ENCODE assay signal across 8 cellular contexts in the genomic region with DNA sequence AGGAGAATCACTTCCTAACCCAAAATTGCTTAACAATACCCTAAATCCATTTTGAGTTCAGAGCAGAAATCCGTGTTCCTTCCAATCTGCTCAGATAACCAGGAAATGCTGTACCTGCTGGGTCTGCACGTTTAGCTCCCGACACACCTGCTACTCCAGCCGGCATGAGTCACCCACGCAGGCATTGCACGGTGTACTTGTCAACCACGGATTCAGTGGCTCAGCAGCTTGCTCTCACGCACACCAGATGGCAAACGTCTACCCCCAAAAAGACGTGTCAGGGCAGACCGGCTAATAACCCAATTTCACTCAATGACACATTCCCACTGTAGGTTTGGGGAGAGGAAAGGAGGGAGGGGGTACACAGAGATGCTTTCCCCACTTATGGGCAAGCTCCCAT.
DNase-seq lines count a peak whose midpoint lies in the region; ATAC-seq and TF ChIP-seq lines count a peak whose summit lies in the region.

No MANE protein-coding gene starts in this region.

- H2AFZ ChIP-seq in osteoblast (ENCODE audit: low read length) = no peak overlapping the region

- H3K4me1 ChIP-seq in osteoblast (ENCODE audit: insufficient read depth, low read length) = peaks cover 17% of the 10 kb centered on the region

- H3K27ac ChIP-seq in osteoblast (ENCODE audit: low read depth, low read length) = no peak overlapping the region

- H3K36me3 Mint-ChIP-seq in MCF 10A (ENCODE audit: insufficient read depth, unreplicated experiment) = peaks cover 26% of the 10 kb centered on the region

- POLR2A ChIA-PET in MCF 10A (lab: Yijun Ruan, JAX) = interaction anchor here (0.6 to 7.8 kb wide), 33 partner anchors 8 to 1822 kb away, joined by 3 to 166 read pairs (median 4); a partner anchor contains a TSS

- H3K27me3 ChIP-seq in osteoblast (ENCODE audit: insufficient read depth, low read length) = no peaks in the 10 kb centered on the region

- H3K36me3 ChIP-seq in osteoblast (ENCODE audit: insufficient read depth, low read length) = no peaks in the 10 kb centered on the region

- DNase-seq in Daoy (ENCODE audit: low read depth) (peak; percentile 95), NCI-H2171 treated with DMSO at 0.1 percent for 48 hours (lab: John Stamatoyannopoulos, UW) (peak; percentile 97), MCF 10A (ENCODE audit: unreplicated experiment) (peak; percentile 92), osteoblast (ENCODE audit: insufficient read length, low spot score, missing footprints) (peak; percentile 73), HuH-7 (ENCODE audit: low spot score) (no peak), KG1 (lab: John Stamatoyannopoulos, UW) (no peak)
- DNase-seq in effector CD4-positive, alpha-beta T cell = no peak

- peak overlapping the region; percentile 91 for H3K4me3 Mint-ChIP-seq in MCF 10A (ENCODE audit: unreplicated experiment)

- ATAC-seq in GM21447 (IDR thresholded peaks at IDR 0.05; ENCODE audit: unreplicated experiment) = no peak

- H4K20me1 ChIP-seq in osteoblast (ENCODE audit: insufficient read depth, low read length) = peaks cover 23% of the 10 kb centered on the region

- H3K9me3 Mint-ChIP-seq in MCF 10A (ENCODE audit: unreplicated experiment) = no peaks in the 10 kb centered on the region

- H3K4me3 ChIP-seq in osteoblast (ENCODE audit: insufficient read depth, low read length) = no peak overlapping the region

- peaks cover 25% of the 10 kb centered on the region for H3K4me1 Mint-ChIP-seq in MCF 10A (ENCODE audit: insufficient read depth, unreplicated experiment)

- intact Hi-C loops in MCF 10A (cut with micrococcal nuclease) = loop anchor here (2.0 kb wide), 2 partner anchors 32 to 68 kb away; no protein-coding TSS in a partner anchor

- peaks cover 52% of the 10 kb centered on the region for H3K79me2 ChIP-seq in osteoblast (ENCODE audit: insufficient read depth, low read length)

- H3K27me3 Mint-ChIP-seq in MCF 10A (ENCODE audit: insufficient read depth, unreplicated experiment) = no peaks in the 10 kb centered on the region

- no TSS peak for BruUV-seq in MCF 10A (replicated peaks; lab: Mats Ljungman, UMichigan)

- CTCF ChIA-PET in MCF 10A (lab: Yijun Ruan, JAX) = interaction anchor here (0.6 to 3.7 kb wide), 11 partner anchors 8 to 834 kb away, joined by 3 to 26 read pairs (median 3); no protein-coding TSS in a partner anchor

- H3K4me2 ChIP-seq in osteoblast (ENCODE audit: insufficient read depth, low read length) = no peak overlapping the region

- TF ChIP-seq CTCF in MCF 10A (IDR thresholded peaks at IDR 0.05; ENCODE audit: unreplicated experiment) (no peak), osteoblast (IDR thresholded peaks at IDR 0.05; ENCODE audit: extremely low read depth, low read depth, low read length) (no peak)

- H3K27ac Mint-ChIP-seq in MCF 10A (ENCODE audit: low read depth, unreplicated experiment) = peak overlapping the region; percentile 90

- H3K9me3 ChIP-seq in osteoblast (ENCODE audit: low read depth, low read length) = no peaks in the 10 kb centered on the region

Comparison
In these comparisons a context has a peak if more than half of its experiments do, and no peak if none do; other contexts are left out.
1. DNase-seq: peak in Daoy (single experiment), NCI-H2171 treated with DMSO at 0.1 percent for 48 hours (single experiment), MCF 10A (single experiment) and osteoblast (single experiment); none in effector CD4-positive, alpha-beta T cell (single experiment), HuH-7 (single experiment) and KG1 (single experiment).